In genomic region chr2:172285010-172285621, GRCh38 we compare ENCODE assay signal across 8 cellular contexts.
A peak's percentile ranks its signal among the peaks of the same experiment; 100 is the strongest.
DNase-seq lines count a peak whose midpoint lies in the region; FAIRE-seq and TF ChIP-seq lines count a peak whose summit lies in the region.

No MANE protein-coding gene starts in this region.

- H3K4ac ChIP-seq in H1 (replicated peaks; ENCODE audit: insufficient read length, low read depth, low read length) (no peak overlapping the region), neuronal stem cell (ENCODE audit: low read length) (no peak overlapping the region)

- H2BK120ac ChIP-seq in H1 (replicated peaks; ENCODE audit: low read depth, low read length) (no peak overlapping the region), neuronal stem cell (ENCODE audit: low read depth, low read length) (no peak overlapping the region)

- H4K20me1 ChIP-seq in H1 (replicated peaks in 1 of 2; ENCODE audit: control insufficient read depth in 1 of 2, insufficient read depth in 2 of 2, low read length in 2 of 2), result no peaks in the 10 kb centered on the region

- no peak for TF ChIP-seq RAD21 in H1 (IDR thresholded peaks at IDR 0.05 in 1 of 2, conservative IDR thresholded peaks at IDR 0.05 in 1 of 2; ENCODE audit: low read depth in 2 of 2, low read length in 2 of 2)

- H2BK20ac ChIP-seq in H1 (ENCODE audit: low read length), result peak overlapping the region; percentile 64; the same call in 1 of the 2 replicates

- H2BK5ac ChIP-seq in H1 (ENCODE audit: low read depth, low read length), result no peak overlapping the region; the same call in 1 of the 2 replicates
- peak overlapping the region; percentile 59 for H2BK5ac ChIP-seq in neuronal stem cell (ENCODE audit: low read length)

- H3K23ac ChIP-seq in H1 (ENCODE audit: insufficient read length), result no peak overlapping the region
- no peak overlapping the region for H3K23ac ChIP-seq in neuronal stem cell (ENCODE audit: low read depth, low read length, poor library complexity)

- no peak overlapping the region for H2BK12ac ChIP-seq in H1 (ENCODE audit: low read depth, low read length)
- no peak overlapping the region for H2BK12ac ChIP-seq in neuronal stem cell (ENCODE audit: low read length)

- no peak overlapping the region for H3K9ac ChIP-seq in H1 (replicated peaks in 1 of 4; ENCODE audit: extremely low read depth in 1 of 4, low read depth in 3 of 4, low read length in 3 of 4)
- H3K9ac ChIP-seq in neuronal stem cell (ENCODE audit: low read depth, low read length, poor library complexity), result no peak overlapping the region

- H3K36me3 ChIP-seq in H1 (ENCODE audit: control insufficient read depth in 2 of 4, insufficient read depth in 4 of 4, low read length in 3 of 4) (no peaks in the 10 kb centered on the region), neuronal stem cell (replicated peaks in 1 of 2; ENCODE audit: control insufficient read depth in 2 of 2, insufficient read depth in 2 of 2, low read length in 2 of 2) (no peaks in the 10 kb centered on the region)

- H3K4me3 ChIP-seq in H1 (ENCODE audit: extremely low read depth in 1 of 4, insufficient read depth in 2 of 4, low read depth in 3 of 4, low read length in 4 of 4), result no peak overlapping the region
- H3K4me3 ChIP-seq in neuronal stem cell (ENCODE audit: low read length in 2 of 2), result peak overlapping the region in 1 of 2 donors; percentile 10

- H4K8ac ChIP-seq in H1 (ENCODE audit: extremely low read depth, insufficient read depth, low read length), result no peak overlapping the region
- no peak overlapping the region for H4K8ac ChIP-seq in neuronal stem cell (ENCODE audit: low read depth, low read length)

- CTCF ChIA-PET in H1 (lab: Charles Lee; ENCODE audit: partially characterized antibody), result interaction anchor here (0.7 to 2.3 kb wide), 12 partner anchors 9 to 177 kb away, joined by 3 to 12 read pairs (median 4); no protein-coding TSS in a partner anchor

- TF ChIP-seq POLR2A in H1 (IDR thresholded peaks at IDR 0.05; ENCODE audit: control extremely low read depth in 1 of 2, low read depth in 2 of 2, low read length in 2 of 2), result no peak

- H3K9me3 ChIP-seq in H1 (ENCODE audit: insufficient read depth in 2 of 2, low read depth in 1 of 2, low read length in 1 of 2) (no peaks in the 10 kb centered on the region), neuronal stem cell (replicated peaks in 1 of 2; ENCODE audit: control insufficient read depth in 2 of 2, insufficient read depth in 1 of 2, low read depth in 1 of 2, low read length in 2 of 2) (no peaks in the 10 kb centered on the region)

- POLR2A ChIA-PET in H1 (lab: Charles Lee; ENCODE audit: partially characterized antibody), result interaction anchor here (0.8 to 1.4 kb wide), 5 partner anchors 13 to 272 kb away, joined by 3 to 4 read pairs (median 3); no protein-coding TSS in a partner anchor

- TF ChIP-seq EP300 in H1 (IDR thresholded peaks at IDR 0.05; ENCODE audit: borderline replicate concordance in 1 of 2, low read depth in 2 of 2, low read length in 2 of 2), result no peak

- DNase-seq in ELR (ENCODE audit: low read depth) (peak; percentile 49), NCI-H524 treated with DMSO at 0.1 percent for 48 hours (lab: John Stamatoyannopoulos, UW) (peak; percentile 46), H1 (ENCODE audit: low read depth in 1 of 2, low spot score in 2 of 2) (no peak), neuronal stem cell (ENCODE audit: low spot score) (peak; percentile 68), GM13977 (ENCODE audit: low spot score) (no peak), NCI-H510A treated with DMSO at 0.1 percent for 48 hours (lab: John Stamatoyannopoulos, UW) (no peak)
- DNase-seq in activated naive CD4-positive, alpha-beta T cell treated with anti-CD3 and anti-CD28 coated beads, Interleukin-2, amount 50 U/mL, for 16 hours, result no peak
- no peak for DNase-seq in stimulated activated CD8-positive, alpha-beta memory T cell treated with anti-CD3 and anti-CD28 coated beads, Interleukin-4, amount 100 ng/mL, for 48 hours

- H3K79me1 ChIP-seq in H1 (ENCODE audit: low read depth, low read length) (no peaks in the 10 kb centered on the region), neuronal stem cell (ENCODE audit: low read depth, low read length) (no peaks in the 10 kb centered on the region)

- H3K27ac ChIP-seq in H1 (ENCODE audit: low read depth, low read length), result no peak overlapping the region
- peak overlapping the region; percentile 88 for H3K27ac ChIP-seq in neuronal stem cell (replicated peaks; ENCODE audit: low read length)

- no peak overlapping the region for H3K56ac ChIP-seq in H1 (replicated peaks; ENCODE audit: insufficient read length, low read depth, low read length)

- H4K5ac ChIP-seq in H1 (ENCODE audit: insufficient read length, low read depth, low read length), result no peak overlapping the region

- H3K4me2 ChIP-seq in H1 (ENCODE audit: insufficient read depth in 1 of 2, low read depth in 2 of 2, low read length in 2 of 2) (no peak overlapping the region), neuronal stem cell (ENCODE audit: insufficient read depth, low read length, poor library complexity, severe bottlenecking) (no peak overlapping the region)

- H3K14ac ChIP-seq in H1 (ENCODE audit: insufficient read length), result no peak overlapping the region
- H3K14ac ChIP-seq in neuronal stem cell (ENCODE audit: low read length), result no peak overlapping the region

- FAIRE-seq in H1 (lab: Jason Lieb, UNC), result peak; percentile 60

- no peak for TF ChIP-seq CTCF in H1 (IDR thresholded peaks at IDR 0.05; ENCODE audit: control extremely low read depth in 1 of 3, insufficient read depth in 1 of 3, low read depth in 1 of 3, low read length in 3 of 3)
- no peak for TF ChIP-seq CTCF in GM13977 (IDR thresholded peaks at IDR 0.05; ENCODE audit: extremely low read depth, insufficient read depth, missing control alignments)

- H4K91ac ChIP-seq in H1 (replicated peaks; ENCODE audit: insufficient read length, low read length) (peak overlapping the region; percentile 4), neuronal stem cell (ENCODE audit: low read depth, low read length, poor library complexity) (no peak overlapping the region)

- no peak overlapping the region for H2AK5ac ChIP-seq in H1 (ENCODE audit: low read depth, low read length)
- no peak overlapping the region for H2AK5ac ChIP-seq in neuronal stem cell (ENCODE audit: low read depth, low read length)

- H3K27me3 ChIP-seq in H1 (replicated peaks in 1 of 4; ENCODE audit: control insufficient read depth in 3 of 4, extremely low read depth in 1 of 4, insufficient read depth in 3 of 4, low read length in 3 of 4) (no peaks in the 10 kb centered on the region), neuronal stem cell (ENCODE audit: control insufficient read depth in 3 of 3, insufficient read depth in 3 of 3, low read depth in 1 of 3, low read length in 3 of 3) (no peaks in the 10 kb centered on the region)

- no peak overlapping the region for H3K18ac ChIP-seq in H1 (ENCODE audit: extremely low read depth, low read length)
- peak overlapping the region; percentile 44 for H3K18ac ChIP-seq in neuronal stem cell (ENCODE audit: low read length)

- peak overlapping the region; percentile 55; the same call in 1 of the 2 replicates for H2AFZ ChIP-seq in H1 (ENCODE audit: low read length)
- peak overlapping the region; percentile 45 for H2AFZ ChIP-seq in neuronal stem cell (ENCODE audit: low read length)

- H3K23me2 ChIP-seq in H1 (ENCODE audit: low read depth, low read length), result no peaks in the 10 kb centered on the region

- in situ Hi-C loops in GM13977 (cut with MboI; ENCODE audit: low pct_unique_long_range_greater_than_20kb, low sequenced_read_pairs, unreplicated experiment), result no loop called here

- 60% methylated on average over 5 of the region's 5 CpGs; no CpG with 5 or more reads in 1 of the 2 experiments for WGBS in H1 (ENCODE audit: extremely low coverage in 1 of 2, insufficient coverage in 1 of 2, insufficient read length in 1 of 2, insufficient replicate concordance in 2 of 2, low coverage in 1 of 2, low lambda C conversion rate in 2 of 2, missing lambda C conversion rate in 1 of 2), 2 experiments
- WGBS in neuronal stem cell (ENCODE audit: extremely low coverage in 2 of 2, insufficient read length in 2 of 2, insufficient replicate concordance in 1 of 2), 2 donors, result no CpG with 5 or more reads among the region's 5 CpGs

- no peaks in the 10 kb centered on the region for H3K79me2 ChIP-seq in H1 (ENCODE audit: control insufficient read depth in 1 of 2, insufficient read depth in 2 of 2, low read length in 2 of 2)

- peaks cover 6 to 12% (median 9%) of the 10 kb centered on the region in 4 experiments for H3K4me1 ChIP-seq in H1 (replicated peaks in 1 of 4; ENCODE audit: control insufficient read depth in 3 of 4, insufficient read depth in 4 of 4, low read length in 3 of 4)
- peaks cover 23 to 31% of the 10 kb centered on the region in 2 donors for H3K4me1 ChIP-seq in neuronal stem cell (ENCODE audit: control insufficient read depth in 2 of 2, insufficient read depth in 1 of 2, low read depth in 1 of 2, low read length in 2 of 2)

- H2BK15ac ChIP-seq in H1 (ENCODE audit: low read length) (peak overlapping the region; percentile 85; the same call in 1 of the 2 replicates), neuronal stem cell (ENCODE audit: low read length) (no peak overlapping the region)

TF ChIP-seq in H1, 55 proteins besides CTCF, POLR2A, EP300 and RAD21:
- 0 out of 2 replicates have a peak, but pooled peaks have one; percentile 36 for TF ChIP-seq YY1 (IDR thresholded peaks at IDR 0.05; ENCODE audit: low read depth, low read length)
- TF ChIP-seq ASH2L (IDR thresholded peaks at IDR 0.05; ENCODE audit: low read length), result no peak
- TF ChIP-seq RBBP5 (IDR thresholded peaks at IDR 0.05; ENCODE audit: borderline replicate concordance, low read depth, low read length), result no peak
- peak; percentile 52; the same call in 1 of the 2 replicates for TF ChIP-seq TEAD4 (IDR thresholded peaks at IDR 0.05; ENCODE audit: low read depth, low read length)
- TF ChIP-seq SP1 (IDR thresholded peaks at IDR 0.05; ENCODE audit: low read depth, low read length), result 0 out of 2 replicates have a peak, but pooled peaks have one; percentile 7
- no peak for TF ChIP-seq NANOG (IDR thresholded peaks at IDR 0.05; ENCODE audit: insufficient read depth, low read depth, low read length, poor library complexity, severe bottlenecking)

Comparison
In these comparisons a context has a peak if more than half of its experiments do, and no peak if none do; other contexts are left out.
1. DNase-seq: peak in ELR (single experiment), NCI-H524 treated with DMSO at 0.1 percent for 48 hours (single experiment) and neuronal stem cell (single experiment); none in H1 (0 of 2), GM13977 (single experiment), activated naive CD4-positive, alpha-beta T cell treated with anti-CD3 and anti-CD28 coated beads, Interleukin-2, amount 50 U/mL, for 16 hours (single experiment), stimulated activated CD8-positive, alpha-beta memory T cell treated with anti-CD3 and anti-CD28 coated beads, Interleukin-4, amount 100 ng/mL, for 48 hours (single experiment) and NCI-H510A treated with DMSO at 0.1 percent for 48 hours (single experiment).